In the genomic region with DNA sequence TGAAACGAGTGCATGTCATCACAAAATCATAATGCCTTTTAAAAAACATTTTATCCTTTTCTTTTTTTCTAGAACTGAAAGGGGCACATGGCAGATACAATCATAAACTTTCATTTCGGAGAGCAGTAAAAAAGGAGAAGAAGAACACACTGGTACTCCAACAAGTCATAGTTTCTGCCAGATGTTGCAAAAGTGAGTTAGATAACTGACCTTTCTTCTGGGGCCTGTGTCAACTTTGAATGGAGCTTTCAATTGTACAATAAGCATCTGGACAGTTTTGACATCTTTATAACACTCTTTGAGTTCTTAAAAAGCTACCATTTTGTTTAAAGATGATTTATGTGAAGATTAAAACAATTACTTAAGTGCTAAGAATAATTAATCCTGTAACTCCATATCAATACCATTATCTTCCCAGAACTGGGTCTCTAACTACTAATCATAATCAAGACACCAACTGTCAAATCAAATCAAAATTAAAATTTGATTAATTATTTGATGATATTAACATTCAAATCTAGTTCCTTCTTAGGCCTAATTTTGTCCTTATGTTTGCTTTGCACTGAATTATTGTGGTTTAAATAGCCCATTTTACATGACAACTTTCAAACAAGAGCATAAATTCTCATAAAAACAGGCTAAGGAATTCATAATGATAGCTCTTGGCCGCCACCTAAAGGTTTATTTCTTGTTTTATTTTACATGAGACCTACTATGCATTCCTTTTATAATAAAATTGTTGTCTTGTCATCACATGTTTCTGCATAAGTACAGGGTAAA, we compare ENCODE assay signal across 9 cellular contexts. TPM values are rescaled to one million over a fixed set of nuclear protein-coding genes. Genes with fewer than 3 reads are reported as not detected.
DNase-seq lines count a peak whose midpoint lies in the region; ATAC-seq and TF ChIP-seq lines count a peak whose summit lies in the region.
"Had no signal": no experiment of that assay in that cellular context is flagged by ENCODE, and none has a peak within 500 bp of the region (broad histone marks: within the 10 kb centered on the region; RNA-seq: fewer than 3 reads in every experiment).

No MANE protein-coding gene starts in this region.

- H3K9me3 Mint-ChIP-seq in glutamatergic neuron (ENCODE audit: unreplicated experiment), result no peaks in the 10 kb centered on the region

- H3K9me3 ChIP-seq in gastrocnemius medialis, result no peaks in the 10 kb centered on the region

- no peak overlapping the region for H3K27ac Mint-ChIP-seq in glutamatergic neuron (ENCODE audit: unreplicated experiment)

- DNase-seq in GM10266 (ENCODE audit: extremely low spot score), result no peak
- peak; percentile 91 for DNase-seq in HT-29 (ENCODE audit: low spot score)
- DNase-seq in SHP77 treated with DMSO at 0.1 percent for 48 hours (lab: John Stamatoyannopoulos, UW), result peak; percentile 32
- DNase-seq in glutamatergic neuron, result no peak
- no peak for DNase-seq in activated gamma-delta T cell (lab: John Stamatoyannopoulos, UW)
- DNase-seq in NCI-H1694 (lab: John Stamatoyannopoulos, UW), result no peak
- DNase-seq in gastrocnemius medialis, result no peak

- no peak for TF ChIP-seq POLR2A in gastrocnemius medialis (IDR thresholded peaks at IDR 0.05)

- no peak for ATAC-seq in gastrocnemius medialis
- ATAC-seq in HG02981 (IDR thresholded peaks at IDR 0.05; ENCODE audit: unreplicated experiment), result no peak

- no peaks in the 10 kb centered on the region for H3K27me3 ChIP-seq in gastrocnemius medialis

- H3K4me1 Mint-ChIP-seq in glutamatergic neuron (ENCODE audit: low read depth, unreplicated experiment), result peaks cover 6% of the 10 kb centered on the region

- no peaks in the 10 kb centered on the region for H3K36me3 ChIP-seq in gastrocnemius medialis

- H3K27me3 Mint-ChIP-seq in glutamatergic neuron (ENCODE audit: unreplicated experiment), result no peaks in the 10 kb centered on the region

- TF ChIP-seq CTCF in GM10266 (IDR thresholded peaks at IDR 0.05; ENCODE audit: control insufficient read depth, insufficient read depth, low read depth, missing control alignments) (peak; percentile 40), glutamatergic neuron (IDR thresholded peaks at IDR 0.05; ENCODE audit: partially characterized antibody, unreplicated experiment) (peak; percentile 40), gastrocnemius medialis (IDR thresholded peaks at IDR 0.05 in 4 of 5, conservative IDR thresholded peaks at IDR 0.05 in 1 of 5) (no peak)

- no peak overlapping the region for H3K4me3 Mint-ChIP-seq in glutamatergic neuron (ENCODE audit: unreplicated experiment)

- H3K4me3 ChIP-seq in gastrocnemius medialis, result no peak overlapping the region
- H3K4me3 ChIP-seq: skin epidermis had no signal

- in situ Hi-C loops in gastrocnemius medialis (cut with MboI; ENCODE audit: low sequenced_read_pairs in 4 of 4), result no loop called here

- H3K27ac ChIP-seq in gastrocnemius medialis, result no peak overlapping the region
- H3K27ac ChIP-seq: skin epidermis had no signal

- intact Hi-C loops in gastrocnemius medialis (cut with DNase I; ENCODE audit: low total_unique reads), result no loop called here

- H3K36me3 Mint-ChIP-seq in glutamatergic neuron (ENCODE audit: unreplicated experiment), result no peaks in the 10 kb centered on the region

- H3K4me1 ChIP-seq in gastrocnemius medialis, result no peaks in the 10 kb centered on the region

RNA-seq across cellular contexts. Expression of gene ITGB8, which starts 19.5 kb away (rescaled TPM):
- 24.4 and 25.4 TPM in 2 replicates for total RNA-seq in HT-29 (2014; rRNA removed; shearing (Covaris generic))
- total RNA-seq in glutamatergic neuron (ENCODE audit: unreplicated experiment), result 19.0 TPM
- under 1 TPM; 0.31 to 0.90 (median 0.56) TPM for total RNA-seq in gastrocnemius medialis

Comparison
In these comparisons a context has a peak if more than half of its experiments do, and no peak if none do; other contexts are left out.
1. DNase-seq: peak in HT-29 (single experiment) and SHP77 treated with DMSO at 0.1 percent for 48 hours (single experiment); none in GM10266 (single experiment), glutamatergic neuron (single experiment), activated gamma-delta T cell (single experiment), NCI-H1694 (single experiment) and gastrocnemius medialis (0 of 2).
2. CTCF ChIP-seq: peak in GM10266 (single experiment) and glutamatergic neuron (single experiment); none in gastrocnemius medialis (0 of 5).
3. RNA of gene ITGB8, which starts 19.5 kb away (total RNA-seq): 24.4 to 25.4 TPM in HT-29 and 19.0 TPM in glutamatergic neuron (single experiment); 0.31 to 0.90 TPM in gastrocnemius medialis; every median in the first group is over 10 times any median in the second.